In the genomic region with DNA sequence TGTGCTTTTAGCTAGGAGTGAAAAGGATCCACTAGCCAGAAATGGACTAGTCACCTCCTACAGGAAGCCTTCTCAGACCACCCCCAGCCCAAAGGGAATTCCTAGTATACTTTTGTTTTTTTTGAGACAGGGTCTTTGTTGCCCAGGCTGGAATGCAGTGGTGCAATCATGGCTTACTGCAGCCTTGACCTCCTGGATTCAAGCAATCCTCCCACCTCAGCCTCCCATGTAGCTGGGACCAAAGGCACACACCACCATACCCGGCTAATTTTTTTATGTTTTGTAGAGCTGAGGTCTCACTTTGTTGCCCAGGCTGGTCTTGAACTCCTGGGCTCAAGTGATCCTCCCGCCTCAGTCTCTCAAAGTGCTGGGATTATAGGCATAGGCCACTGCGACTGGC, we compare ENCODE assay signal across 7 cellular contexts.
DNase-seq lines count a peak whose midpoint lies in the region; ATAC-seq, FAIRE-seq and TF ChIP-seq lines count a peak whose summit lies in the region.
"Not testable (repeated sequence)": the region's sequence is repeated elsewhere in the genome, so short reads cannot be mapped to it uniquely, and the experiment has no call there.

No MANE protein-coding gene starts in this region.

- not testable (repeated sequence) for TF ChIP-seq CTCF in HepG2 (CRISPR knock-in tag; IDR thresholded peaks at IDR 0.05); osteoblast (IDR thresholded peaks at IDR 0.05; ENCODE audit: extremely low read depth, low read depth, low read length)

- not testable (repeated sequence) for FAIRE-seq in HepG2 (lab: Jason Lieb, UNC)

- H3K9me3 ChIP-seq in BLaER1; GM23248 (ENCODE audit: low read depth); adipocyte (ENCODE audit: control insufficient read depth, low read length); HepG2 (ENCODE audit: low read length); osteoblast (ENCODE audit: low read depth, low read length): not testable (repeated sequence)

- H3K27ac ChIP-seq in BLaER1 (peak overlapping the region; percentile 50), GM23248 (peak overlapping the region; percentile 44), osteoblast (ENCODE audit: low read depth, low read length) (peak overlapping the region; percentile 53), temporal lobe (ENCODE audit: low read depth, low read length) (peak overlapping the region; percentile 95)
- not testable (repeated sequence) for H3K27ac ChIP-seq in HepG2 (ENCODE audit: extremely low read length, insufficient read depth, low read length)

- H3F3A ChIP-seq in GM23248 (ENCODE audit: insufficient read depth), result not testable (repeated sequence)

- not testable (repeated sequence) for BruUV-seq in HepG2 (replicated peaks; lab: Mats Ljungman, UMichigan)

- H3K27ac Mint-ChIP-seq in effector memory CD8-positive, alpha-beta T cell, result peak overlapping the region; percentile 10 to 80

- TF ChIP-seq RAD21 in HepG2 (CRISPR knock-in tag; IDR thresholded peaks at IDR 0.05), result not testable (repeated sequence)

- H2AFZ ChIP-seq in GM23248; HepG2 (ENCODE audit: low read length); osteoblast (ENCODE audit: low read length): not testable (repeated sequence)

- H3K4me1 ChIP-seq in BLaER1 (peaks cover 83% of the 10 kb centered on the region), GM23248 (ENCODE audit: insufficient read depth) (peaks cover 47% of the 10 kb centered on the region), adipocyte (ENCODE audit: control insufficient read depth, insufficient read depth, low read length) (peaks cover 70% of the 10 kb centered on the region), HepG2 (ENCODE audit: insufficient read depth, low read length) (peaks cover 59% of the 10 kb centered on the region), osteoblast (ENCODE audit: insufficient read depth, low read length) (peaks cover 33% of the 10 kb centered on the region)

- WGBS in GM23248 (ENCODE audit: low coverage in 1 of 2, low lambda C conversion rate in 2 of 2, missing lambda C conversion rate in 2 of 2), 2 experiments, result 97% methylated on average over 3 of the region's 3 CpGs
- 96% methylated on average over 3 of the region's 3 CpGs for WGBS in HepG2 (ENCODE audit: low lambda C conversion rate)

- H3K4me2 ChIP-seq in BLaER1, result peak overlapping the region; percentile 95
- not testable (repeated sequence) for H3K4me2 ChIP-seq in GM23248 (ENCODE audit: unreplicated experiment); osteoblast (ENCODE audit: insufficient read depth, low read length)
- H3K4me2 ChIP-seq in HepG2 (ENCODE audit: low read depth, low read length), result peak overlapping the region; percentile 44; the same call in 1 of the 2 replicates

- peaks cover 16% of the 10 kb centered on the region for H3K36me3 Mint-ChIP-seq in effector memory CD8-positive, alpha-beta T cell (ENCODE audit: insufficient read depth)

- H3K9me3 Mint-ChIP-seq in effector memory CD8-positive, alpha-beta T cell, result not testable (repeated sequence)

- TF ChIP-seq EP300 in HepG2 (IDR thresholded peaks at IDR 0.05; ENCODE audit: low read depth in 2 of 2, low read length in 2 of 2); HepG2 (CRISPR knock-in tag; IDR thresholded peaks at IDR 0.05; ENCODE audit: borderline replicate concordance): not testable (repeated sequence)

- not testable (repeated sequence) for H3K4me3 ChIP-seq in BLaER1; GM23248; adipocyte (ENCODE audit: low read length); osteoblast (ENCODE audit: insufficient read depth, low read length)
- 0 out of 6 replicates have a peak overlapping the region, but pooled peaks of 1 of the 3 experiments have one; percentile 11 for H3K4me3 ChIP-seq in HepG2 (replicated peaks in 1 of 3; ENCODE audit: insufficient read depth in 1 of 3, low read depth in 2 of 3, low read length in 3 of 3)

- H3K27me3 ChIP-seq in BLaER1; GM23248 (replicated peaks; ENCODE audit: insufficient read depth); adipocyte (replicated peaks; ENCODE audit: control insufficient read depth, insufficient read depth, low read length); HepG2 (ENCODE audit: control insufficient read depth in 1 of 2, insufficient read depth in 2 of 2, low read length in 2 of 2); osteoblast (ENCODE audit: insufficient read depth, low read length): not testable (repeated sequence)

- H4K20me1 ChIP-seq in BLaER1, result peaks cover 62% of the 10 kb centered on the region
- H4K20me1 ChIP-seq in GM23248 (ENCODE audit: insufficient read depth); HepG2 (ENCODE audit: insufficient read depth, low read length): not testable (repeated sequence)
- H4K20me1 ChIP-seq in osteoblast (ENCODE audit: insufficient read depth, low read length), result peaks cover 18% of the 10 kb centered on the region

- not testable (repeated sequence) for H3K9me2 ChIP-seq in GM23248 (ENCODE audit: insufficient read depth)

- TF ChIP-seq POLR2A in HepG2 (IDR thresholded peaks at IDR 0.05; ENCODE audit: insufficient read depth in 1 of 2, low read depth in 2 of 2, low read length in 2 of 2), result not testable (repeated sequence)

- peak overlapping the region; percentile 31; the same call in 1 of the 2 replicates for H3K9ac ChIP-seq in BLaER1
- H3K9ac ChIP-seq in GM23248, result peak overlapping the region; percentile 34; the same call in 1 of the 2 replicates
- H3K9ac ChIP-seq in adipocyte (ENCODE audit: low read length), result peak overlapping the region; percentile 13
- H3K9ac ChIP-seq in HepG2 (ENCODE audit: insufficient read depth, low read depth, low read length), result not testable (repeated sequence)

- H3K36me3 ChIP-seq in BLaER1 (peaks cover 32% of the 10 kb centered on the region), GM23248 (ENCODE audit: low read depth) (0 out of 2 replicates have a peak, but pooled peaks cover 10% of the 10 kb centered on the region), adipocyte (ENCODE audit: control insufficient read depth, insufficient read depth, low read length, severe bottlenecking) (peaks cover 20% of the 10 kb centered on the region), HepG2 (replicated peaks in 1 of 2; ENCODE audit: control insufficient read depth in 1 of 2, insufficient read depth in 2 of 2, low read length in 2 of 2) (peaks cover 5 to 26% of the 10 kb centered on the region in 2 experiments), osteoblast (ENCODE audit: insufficient read depth, low read length) (peaks cover 24% of the 10 kb centered on the region)

- CTCF ChIA-PET in HepG2 (lab: Yijun Ruan, JAX; ENCODE audit: low intra/inter-chr PET ratio, low total read pairs), result not testable (repeated sequence)

- intact Hi-C loops in HepG2 (cut with micrococcal nuclease; ENCODE audit: unreplicated experiment), result not testable (repeated sequence)

- not testable (repeated sequence) for H3K27me3 Mint-ChIP-seq in effector memory CD8-positive, alpha-beta T cell

- not testable (repeated sequence) for H3K4me3 Mint-ChIP-seq in effector memory CD8-positive, alpha-beta T cell

- ATAC-seq in effector memory CD8-positive, alpha-beta T cell (replicated peaks); HepG2: not testable (repeated sequence)

- in situ Hi-C loops in GM23248 (cut with MboI); HepG2 (cut with HindIII; ENCODE audit: extremely low pct_ligation_motif_present, low pct_unique_long_range_greater_than_20kb): not testable (repeated sequence)

- H3K4me1 Mint-ChIP-seq in effector memory CD8-positive, alpha-beta T cell (ENCODE audit: low read depth in 2 of 2), result peaks cover 18 to 21% of the 10 kb centered on the region in 2 donors

- POLR2A ChIA-PET in HepG2 (lab: Yijun Ruan, JAX), result interaction anchor here (0.6 to 6.0 kb wide), 5 partner anchors 11 to 266 kb away, joined by 3 to 54 read pairs (median 3); a partner anchor contains a TSS

- peaks cover 97% of the 10 kb centered on the region for H3K79me2 ChIP-seq in GM23248 (ENCODE audit: insufficient read depth)
- H3K79me2 ChIP-seq in HepG2 (ENCODE audit: insufficient read depth, low read length), result peaks cover 27% of the 10 kb centered on the region
- peaks cover 73% of the 10 kb centered on the region for H3K79me2 ChIP-seq in osteoblast (ENCODE audit: insufficient read depth, low read length)

- DNase-seq in GM23248; adipocyte (ENCODE audit: low read depth); effector memory CD8-positive, alpha-beta T cell; HepG2 (ENCODE audit: low spot score); osteoblast (ENCODE audit: insufficient read length, low spot score, missing footprints): not testable (repeated sequence)

TF ChIP-seq in HepG2, 621 proteins besides CTCF, POLR2A, EP300 and RAD21:
- TF ChIP-seq, protein P1, sequence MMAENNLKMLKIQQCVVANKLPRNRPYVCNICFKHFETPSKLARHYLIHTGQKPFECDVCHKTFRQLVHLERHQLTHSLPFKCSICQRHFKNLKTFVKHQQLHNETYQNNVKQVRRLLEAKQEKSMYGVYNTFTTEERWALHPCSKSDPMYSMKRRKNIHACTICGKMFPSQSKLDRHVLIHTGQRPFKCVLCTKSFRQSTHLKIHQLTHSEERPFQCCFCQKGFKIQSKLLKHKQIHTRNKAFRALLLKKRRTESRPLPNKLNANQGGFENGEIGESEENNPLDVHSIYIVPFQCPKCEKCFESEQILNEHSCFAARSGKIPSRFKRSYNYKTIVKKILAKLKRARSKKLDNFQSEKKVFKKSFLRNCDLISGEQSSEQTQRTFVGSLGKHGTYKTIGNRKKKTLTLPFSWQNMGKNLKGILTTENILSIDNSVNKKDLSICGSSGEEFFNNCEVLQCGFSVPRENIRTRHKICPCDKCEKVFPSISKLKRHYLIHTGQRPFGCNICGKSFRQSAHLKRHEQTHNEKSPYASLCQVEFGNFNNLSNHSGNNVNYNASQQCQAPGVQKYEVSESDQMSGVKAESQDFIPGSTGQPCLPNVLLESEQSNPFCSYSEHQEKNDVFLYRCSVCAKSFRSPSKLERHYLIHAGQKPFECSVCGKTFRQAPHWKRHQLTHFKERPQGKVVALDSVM (CRISPR knock-in tag; IDR thresholded peaks at IDR 0.05), result peak; percentile 95
- peak; percentile 49 for TF ChIP-seq ZFP36 (IDR thresholded peaks at IDR 0.05; ENCODE audit: borderline replicate concordance, low read depth, low read length, partially characterized antibody)
- peak; percentile 28 for TF ChIP-seq TEAD3 (CRISPR knock-in tag; optimal IDR thresholded peaks at IDR 0.05; ENCODE audit: borderline replicate concordance)
